Comparison of ENCODE assay signal across 31 cellular contexts in the genomic region with DNA sequence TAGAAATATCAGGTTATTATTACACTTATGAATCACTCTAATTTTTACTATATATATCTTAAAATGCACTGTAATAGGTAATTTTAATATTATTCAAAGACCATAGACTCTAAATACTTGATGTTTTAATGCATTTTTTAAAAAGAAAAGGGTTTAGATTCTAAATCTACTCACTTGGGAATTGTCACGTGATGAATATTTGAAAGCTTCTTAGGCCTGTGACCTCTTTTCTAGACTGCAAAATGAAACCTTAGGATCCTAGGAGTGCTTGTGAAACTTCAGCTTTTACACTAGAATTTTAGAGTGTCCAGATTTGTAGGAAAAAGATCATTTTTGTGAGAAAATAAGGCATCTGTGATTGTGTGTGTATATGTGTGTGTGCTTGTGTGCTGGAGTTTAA.
"Had no signal": no experiment of that assay in that cellular context is flagged by ENCODE, and none has a peak within 500 bp of the region (broad histone marks: within the 10 kb centered on the region; RNA-seq: fewer than 3 reads in every experiment).

No MANE protein-coding gene starts in this region.

- H3K4me2 ChIP-seq: neural progenitor cell, smooth muscle cell had no signal

- ATAC-seq: natural killer cell; psoas muscle; right cardiac atrium; sciatic nerve; stimulated activated memory B cell treated with anti-CD40 and anti-IgM and Interleukin-4, amounts not matched to agents 10 μg/mL and 1 μg/mL and 100 μg/mL, for 72 hours; stimulated activated naive CD8-positive, alpha-beta T cell treated with anti-CD3 and anti-CD28 coated beads, Interleukin-15, amount 100 ng/mL, for 72 hours; stimulated activated naive CD8-positive, alpha-beta T cell treated with anti-CD3 and anti-CD28 coated beads, Interleukin-15, Interleukin-2, amounts not matched to agents 100 U/mL and 50 U/mL, for 24 hours; upper lobe of right lung had no signal

- H3K4me1 Mint-ChIP-seq: natural killer cell; nephron; neural progenitor cell; stimulated activated memory B cell treated with anti-CD40 and anti-IgM and Interleukin-4, amounts not matched to agents 10 μg/mL and 1 μg/mL and 100 μg/mL, for 72 hours; stimulated activated naive CD8-positive, alpha-beta T cell treated with anti-CD3 and anti-CD28 coated beads, Interleukin-15, amount 100 ng/mL, for 72 hours had no signal

- H3K36me3 Mint-ChIP-seq: neural progenitor cell; stimulated activated memory B cell treated with anti-CD40 and anti-IgM and Interleukin-4, amounts not matched to agents 10 μg/mL and 1 μg/mL and 100 μg/mL, for 72 hours; type B pancreatic cell had no signal

- H3K9ac ChIP-seq: neural progenitor cell, parathyroid adenoma had no signal

- H3K27ac ChIP-seq: neural progenitor cell, ovary, parathyroid adenoma, psoas muscle, skin epidermis, spleen, suprapubic skin, testis, tibial artery, transverse colon, upper lobe of right lung, uterus had no signal

- H3K9me3 ChIP-seq: ovary, psoas muscle, spleen, suprapubic skin, testis, tibial artery, transverse colon, upper lobe of right lung, uterus had no signal

- H3K4me3 Mint-ChIP-seq: natural killer cell; nephron; neural progenitor cell; stimulated activated memory B cell treated with anti-CD40 and anti-IgM and Interleukin-4, amounts not matched to agents 10 μg/mL and 1 μg/mL and 100 μg/mL, for 72 hours; stimulated activated naive CD8-positive, alpha-beta T cell treated with anti-CD3 and anti-CD28 coated beads, Interleukin-15, amount 100 ng/mL, for 72 hours; type B pancreatic cell had no signal

- H3K36me3 ChIP-seq: neural progenitor cell, ovary, spleen, suprapubic skin, tibial artery, transverse colon, upper lobe of right lung, uterus had no signal

- H3K27me3 ChIP-seq: neural progenitor cell, ovary, spleen, suprapubic skin, testis, tibial artery, transverse colon, upper lobe of right lung, uterus had no signal

- H3K79me2 ChIP-seq: parathyroid adenoma had no signal

- H3K27me3 Mint-ChIP-seq: progenitor cell of endocrine pancreas; stimulated activated memory B cell treated with anti-CD40 and anti-IgM and Interleukin-4, amounts not matched to agents 10 μg/mL and 1 μg/mL and 100 μg/mL, for 72 hours; stimulated activated naive CD8-positive, alpha-beta T cell treated with anti-CD3 and anti-CD28 coated beads, Interleukin-15, amount 100 ng/mL, for 72 hours; type B pancreatic cell had no signal

- H3K4me3 ChIP-seq: neural progenitor cell, ovary, psoas muscle, skin epidermis, smooth muscle cell, spleen, suprapubic skin, testis, tibial artery, transverse colon, upper lobe of right lung, uterus had no signal

- H3K27ac Mint-ChIP-seq: natural killer cell; nephron; neural progenitor cell; progenitor cell of endocrine pancreas; stimulated activated memory B cell treated with anti-CD40 and anti-IgM and Interleukin-4, amounts not matched to agents 10 μg/mL and 1 μg/mL and 100 μg/mL, for 72 hours; stimulated activated naive CD8-positive, alpha-beta T cell treated with anti-CD3 and anti-CD28 coated beads, Interleukin-15, amount 100 ng/mL, for 72 hours; type B pancreatic cell had no signal

- H3K9me3 Mint-ChIP-seq: nephron; neural progenitor cell; stimulated activated memory B cell treated with anti-CD40 and anti-IgM and Interleukin-4, amounts not matched to agents 10 μg/mL and 1 μg/mL and 100 μg/mL, for 72 hours; type B pancreatic cell had no signal

- DNase-seq: natural killer cell; occipital lobe; ovary; posterior cingulate gyrus; psoas muscle; right cardiac atrium; spleen; stimulated activated CD4-positive, alpha-beta T cell treated with anti-CD3 and anti-CD28 coated beads, Interleukin-12 subunit alpha, Interleukin-12 subunit beta, amount 100 ng/mL, for 4 hours; stimulated activated CD4-positive, alpha-beta T cell treated with anti-CD3 and anti-CD28 coated beads, Interleukin-1b, Interleukin-23, amount 100 ng/mL, for 48 hours; stimulated activated CD4-positive, alpha-beta T cell treated with anti-CD3 and anti-CD28 coated beads, Interleukin-4, amount 100 ng/mL, for 1 hour; stimulated activated CD4-positive, alpha-beta T cell treated with anti-CD3 and anti-CD28 coated beads, Interleukin-4, amount 100 ng/mL, for 4 hours; stimulated activated CD8-positive, alpha-beta memory T cell treated with anti-CD3 and anti-CD28 coated beads, Interleukin-4, amount 100 ng/mL, for 48 hours; stimulated activated naive CD4-positive, alpha-beta T cell; stimulated activated naive CD8-positive, alpha-beta T cell treated with anti-CD3 and anti-CD28 coated beads, Interleukin-15, amount 100 ng/mL, for 72 hours; stimulated activated naive CD8-positive, alpha-beta T cell treated with anti-CD3 and anti-CD28 coated beads, Interleukin-15, Interleukin-2, amounts not matched to agents 100 U/mL and 50 U/mL, for 24 hours; substantia nigra; testis; tibial artery; transverse colon; upper lobe of right lung; uterus had no signal

- H2AFZ ChIP-seq: neural progenitor cell, parathyroid adenoma had no signal

- H3K4me1 ChIP-seq: neural progenitor cell, parathyroid adenoma, psoas muscle, spleen, suprapubic skin, testis, tibial artery, transverse colon, upper lobe of right lung, uterus had no signal
